ENCODE assay signal across 1 cellular context in genomic region chr5:151244210-151244609, GRCh38.
TF ChIP-seq lines count a peak whose summit lies in the region.

No MANE protein-coding gene starts in this region.

TF ChIP-seq in H1, 55 proteins besides CTCF, POLR2A, EP300 and RAD21:
- TF ChIP-seq SP1 (IDR thresholded peaks at IDR 0.05; ENCODE audit: low read depth, low read length) = no peak
- no peak for TF ChIP-seq CHD2 (IDR thresholded peaks at IDR 0.05; ENCODE audit: low read length)
- no peak for TF ChIP-seq NANOG (IDR thresholded peaks at IDR 0.05; ENCODE audit: insufficient read depth, low read depth, low read length, poor library complexity, severe bottlenecking)
- no peak for TF ChIP-seq USF2 (IDR thresholded peaks at IDR 0.05; ENCODE audit: low read length)
- TF ChIP-seq SUZ12 (IDR thresholded peaks at IDR 0.05; ENCODE audit: low read length) = no peak
- no peak for TF ChIP-seq PHF8 (conservative IDR thresholded peaks at IDR 0.05; ENCODE audit: low read depth, low read length)
TF ChIP-seq in H1: peak in this region for 0.
